Comparison of ENCODE assay signal across 8 cellular contexts in the genomic region with DNA sequence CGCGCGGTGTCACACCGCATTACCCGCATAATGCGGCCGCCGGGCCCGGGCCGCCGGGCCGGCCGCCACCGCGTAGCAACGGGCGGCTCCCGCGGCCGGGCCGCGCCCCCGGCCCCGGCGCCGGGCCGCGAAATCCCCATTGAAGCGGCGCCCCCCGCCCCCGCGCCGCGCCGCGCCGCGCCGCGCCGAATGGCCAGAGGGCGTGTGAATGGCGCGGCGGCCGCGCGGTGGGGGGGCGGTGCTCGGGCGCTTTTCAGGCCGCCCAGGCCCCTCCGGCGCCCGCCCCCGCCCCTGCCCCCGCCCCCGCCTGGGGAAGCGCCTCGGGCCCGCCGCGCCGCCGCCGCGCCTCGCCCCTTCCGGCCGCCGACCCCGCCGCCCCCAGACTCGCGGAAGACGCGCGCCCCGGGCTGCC. TPM values are rescaled to one million over a fixed set of nuclear protein-coding genes. Genes with fewer than 3 reads are reported as not detected.
DNase-seq lines count a peak whose midpoint lies in the region; ATAC-seq, FAIRE-seq and TF ChIP-seq lines count a peak whose summit lies in the region.
"Had no signal": no experiment of that assay in that cellular context is flagged by ENCODE, and none has a peak within 500 bp of the region (broad histone marks: within the 10 kb centered on the region; RNA-seq: fewer than 3 reads in every experiment).

No MANE protein-coding gene starts in this region.

- no peak; the same call in 2 of the 3 replicates for ATAC-seq in GM12878

- BruUV-seq in GM12878 (replicated peaks; lab: Mats Ljungman, UMichigan): no TSS peak

- intact Hi-C loops in GM12878 (cut with micrococcal nuclease; ENCODE audit: unreplicated experiment): loop anchor here (10.0 kb wide), 1 partner anchor 73 kb away; no protein-coding TSS in a partner anchor

- H2AFZ ChIP-seq in Karpas-422 (ENCODE audit: low read length) (0 out of 2 replicates have a peak overlapping the region, but pooled peaks have one; percentile 78), GM12878 (ENCODE audit: control insufficient read depth, low read depth, low read length) (peak overlapping the region; percentile 54; the same call in 1 of the 2 replicates)

- CTCF ChIA-PET in GM12878 (lab: Yijun Ruan, JAX): no interaction called here

- DNase-seq in GM10266 (ENCODE audit: extremely low spot score): peak; percentile 75
- DNase-seq in Karpas-422: peak; percentile 70
- DNase-seq in GM12878 (ENCODE audit: low read depth, low spot score): no peak
- peak; percentile 56 for DNase-seq in left kidney (ENCODE audit: low read depth, low spot score)
- DNase-seq in urothelium cell line (ENCODE audit: low spot score): peak; percentile 87
- DNase-seq in COLO829 (ENCODE audit: low spot score): no peak
- DNase-seq in NCI-H1105 (lab: John Stamatoyannopoulos, UW): no peak

- H4K20me1 ChIP-seq in Karpas-422 (ENCODE audit: insufficient read depth, low read depth, low read length): no peaks in the 10 kb centered on the region
- no peaks in the 10 kb centered on the region for H4K20me1 ChIP-seq in GM12878 (ENCODE audit: control insufficient read depth, insufficient read depth)

- WGBS in GM12878 (ENCODE audit: insufficient coverage, insufficient replicate concordance, low lambda C conversion rate, missing lambda C conversion rate): 2% methylated on average over 21 of the region's 80 CpGs

- H3K9ac ChIP-seq in Karpas-422 (ENCODE audit: low read length) (peak overlapping the region; percentile 68), GM12878 (ENCODE audit: control insufficient read depth, insufficient read depth, low read length) (no peak overlapping the region; the same call in 1 of the 2 replicates)

- TF ChIP-seq RAD21 in GM12878 (IDR thresholded peaks at IDR 0.05; ENCODE audit: insufficient read depth, low read depth, low read length): no peak

- no peak for TF ChIP-seq EP300 in GM12878 (IDR thresholded peaks at IDR 0.05; ENCODE audit: borderline replicate concordance in 1 of 2, control insufficient read depth in 1 of 2, low read depth in 2 of 2, low read length in 2 of 2)

- POLR2A ChIA-PET in GM12878 (lab: Charles Lee): no interaction called here

- H3K27me3 ChIP-seq in Karpas-422 (ENCODE audit: low read length) (no peaks in the 10 kb centered on the region), GM12878 (replicated peaks in 1 of 2; ENCODE audit: control insufficient read depth in 2 of 2, insufficient read depth in 2 of 2, low read length in 1 of 2) (peaks cover 10 to 14% of the 10 kb centered on the region in 2 experiments; a peak in 3 of 4 replicates)

- H3K36me3 ChIP-seq in Karpas-422 (ENCODE audit: insufficient read depth, low read length) (no peaks in the 10 kb centered on the region), GM12878 (ENCODE audit: control insufficient read depth in 2 of 2, insufficient read depth in 2 of 2, low read length in 1 of 2) (no peaks in the 10 kb centered on the region)

- H3K4me1 ChIP-seq in Karpas-422 (ENCODE audit: low read length): peaks cover 27% of the 10 kb centered on the region
- H3K4me1 ChIP-seq in GM12878 (ENCODE audit: control insufficient read depth, insufficient read depth, low read length): 0 out of 2 replicates have a peak, but pooled peaks cover 4% of the 10 kb centered on the region

- H3K27ac ChIP-seq in Karpas-422 (ENCODE audit: low read length) (no peak overlapping the region), GM12878 (ENCODE audit: control insufficient read depth, insufficient read depth) (no peak overlapping the region)

- TF ChIP-seq POLR2A in GM12878 (IDR thresholded peaks at IDR 0.05; ENCODE audit: low read depth, low read length): no peak

- H3K9me2 ChIP-seq in Karpas-422 (replicated peaks; ENCODE audit: insufficient read depth, low read length): no peaks in the 10 kb centered on the region

- H3K4me2 ChIP-seq in Karpas-422 (ENCODE audit: low read depth, low read length, poor library complexity, severe bottlenecking): peak overlapping the region; percentile 80
- peak overlapping the region; percentile 95 for H3K4me2 ChIP-seq in GM12878 (ENCODE audit: control insufficient read depth, insufficient read depth)

- SMC1A ChIA-PET in GM12878 (lab: Charles Lee; ENCODE audit: uncharacterized antibody, unreplicated experiment): no interaction called here

- peak overlapping the region; percentile 69 for H3K4me3 ChIP-seq in Karpas-422 (ENCODE audit: low read length)
- H3K4me3 ChIP-seq in GM12878: peak overlapping the region; percentile 64; the same call in 1 of the 2 replicates

- H3K9me3 ChIP-seq in Karpas-422 (ENCODE audit: low read length) (no peaks in the 10 kb centered on the region), GM12878 (replicated peaks; ENCODE audit: control insufficient read depth, insufficient read depth, low read length) (no peaks in the 10 kb centered on the region)

- RAD21 ChIA-PET in GM12878 (lab: Charles Lee; ENCODE audit: unreplicated experiment): no interaction called here

- H3K79me2 ChIP-seq in Karpas-422 (ENCODE audit: low read length): no peaks in the 10 kb centered on the region
- H3K79me2 ChIP-seq in GM12878 (ENCODE audit: control insufficient read depth, insufficient read depth, low read length): no peaks in the 10 kb centered on the region

- in situ Hi-C loops in GM12878 (cut with MboI): no loop called here

- no peak for TF ChIP-seq CTCF in GM10266 (IDR thresholded peaks at IDR 0.05; ENCODE audit: control insufficient read depth, insufficient read depth, low read depth, missing control alignments)
- TF ChIP-seq CTCF in GM12878 (IDR thresholded peaks at IDR 0.05 in 2 of 3, conservative IDR thresholded peaks at IDR 0.05 in 1 of 3; ENCODE audit: control insufficient read depth in 2 of 3, extremely low read depth in 1 of 3, insufficient read depth in 1 of 3, low read depth in 3 of 3, low read length in 3 of 3): no peak

- FAIRE-seq in GM12878 (lab: Jason Lieb, UNC) (no peak), urothelium cell line (lab: Jason Lieb, UNC) (no peak)
- FAIRE-seq: TTC549 had no signal

TF ChIP-seq in GM12878, 131 proteins besides CTCF, POLR2A, EP300 and RAD21 (continues in another document):
- no peak for TF ChIP-seq POU2F2 (IDR thresholded peaks at IDR 0.05; ENCODE audit: borderline replicate concordance, low read depth, low read length)
- TF ChIP-seq IRF4 (IDR thresholded peaks at IDR 0.05; ENCODE audit: low read depth, low read length): no peak
- no peak for TF ChIP-seq FOXK2 (IDR thresholded peaks at IDR 0.05)
- no peak for TF ChIP-seq IKZF2 (IDR thresholded peaks at IDR 0.05)
- no peak for TF ChIP-seq FOS (IDR thresholded peaks at IDR 0.05; ENCODE audit: borderline replicate concordance, extremely low read depth, insufficient read length)
- TF ChIP-seq NFXL1 (IDR thresholded peaks at IDR 0.05; ENCODE audit: borderline replicate concordance): no peak
- TF ChIP-seq POLR2AphosphoS5 (IDR thresholded peaks at IDR 0.05; ENCODE audit: low read length): no peak
- no peak for TF ChIP-seq BMI1 (IDR thresholded peaks at IDR 0.05; ENCODE audit: borderline replicate concordance)
- TF ChIP-seq, protein P1, sequence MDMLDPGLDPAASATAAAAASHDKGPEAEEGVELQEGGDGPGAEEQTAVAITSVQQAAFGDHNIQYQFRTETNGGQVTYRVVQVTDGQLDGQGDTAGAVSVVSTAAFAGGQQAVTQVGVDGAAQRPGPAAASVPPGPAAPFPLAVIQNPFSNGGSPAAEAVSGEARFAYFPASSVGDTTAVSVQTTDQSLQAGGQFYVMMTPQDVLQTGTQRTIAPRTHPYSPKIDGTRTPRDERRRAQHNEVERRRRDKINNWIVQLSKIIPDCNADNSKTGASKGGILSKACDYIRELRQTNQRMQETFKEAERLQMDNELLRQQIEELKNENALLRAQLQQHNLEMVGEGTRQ (IDR thresholded peaks at IDR 0.05; ENCODE audit: borderline replicate concordance, low read depth, low read length): no peak
- TF ChIP-seq CREB1 (IDR thresholded peaks at IDR 0.05; ENCODE audit: low read depth): no peak
- no peak for TF ChIP-seq LARP7 (IDR thresholded peaks at IDR 0.05)

RNA-seq across cellular contexts. Expression of a gene that starts 46.9 kb away (rescaled TPM):
- total RNA-seq in Karpas-422 (2014; rRNA removed; shearing (Covaris generic); ENCODE audit: low replicate concordance): 1.2 and 2.0 TPM in 2 replicates
- total RNA-seq in GM12878 (2013; cell fraction: nucleolus; rRNA removed): not detected in 2 replicates
- total RNA-seq in GM12878 (2014; rRNA removed) (not detected in 2 replicates), GM12878 (2014; rRNA removed; fragmentation: Illumina TruSeq; extraction: Trizol) (not detected in 2 replicates), GM12878 (2021) (not detected in 2 replicates)
- 0.16 TPM for polyA plus RNA-seq in GM12878 (2011; ENCODE audit: low read depth)
- polyA plus RNA-seq in GM12878 (2011; rRNA removed) (0.01 TPM in 1 of 2 replicates, not detected in the other), GM12878 (2014; fragmentation: Illumina TruSeq; extraction: Trizol) (not detected in 2 replicates), GM12878 (2014; fragmentation: Nextera tagmentation; extraction: Ambion mirVana) (not detected), GM12878 (2014; rRNA removed) (0.03 TPM in 1 of 2 replicates, not detected in the other), GM12878 (2016; fragmentation: Nextera tagmentation; extraction: Ambion mirVana) (not detected)
- not detected in 2 replicates for polyA plus RNA-seq in GM12878 (2011; cell fraction: cytosol; rRNA removed)
- not detected in 2 replicates for polyA plus RNA-seq in GM12878 (2011; cell fraction: nucleus; rRNA removed)
- polyA plus RNA-seq in GM12878 (2012): 0.07 and 0.11 TPM in 2 replicates
- not detected in 2 replicates for polyA minus RNA-seq in GM12878 (2011; rRNA and poly(A)+ RNA removed)
- not detected in 2 replicates for polyA minus RNA-seq in GM12878 (2011; cell fraction: cytosol; rRNA and poly(A)+ RNA removed)
- polyA minus RNA-seq in GM12878 (2011; cell fraction: nucleus; rRNA and poly(A)+ RNA removed): not detected in 2 replicates

Comparison
In these comparisons a context has a peak if more than half of its experiments do, and no peak if none do; other contexts are left out.
1. DNase-seq: peak in GM10266 (single experiment), Karpas-422 (single experiment), left kidney (single experiment) and urothelium cell line (single experiment); none in GM12878 (single experiment), COLO829 (single experiment) and NCI-H1105 (single experiment).